ENCODE assay signal across 1 cellular context in the genomic region with DNA sequence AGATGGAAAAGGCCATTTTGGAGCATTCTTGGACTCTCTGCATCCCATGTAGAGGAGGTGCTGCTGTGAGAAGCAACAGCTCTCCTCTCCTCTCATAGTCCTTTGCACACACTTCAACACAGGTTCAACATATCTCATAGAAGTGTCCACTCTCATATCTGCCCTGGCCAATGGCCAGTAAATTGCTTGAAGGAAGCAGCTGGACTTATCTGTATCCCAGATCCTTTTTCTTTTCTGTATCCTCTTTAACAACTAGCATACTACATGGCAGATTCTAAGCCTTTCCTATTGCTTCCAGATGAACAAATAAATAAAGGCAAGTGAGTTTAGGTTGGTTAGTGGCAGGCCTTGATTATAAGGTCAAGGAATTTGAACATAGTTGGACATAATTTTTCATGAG.
TF ChIP-seq lines count a peak whose summit lies in the region.

No MANE protein-coding gene starts in this region.

TF ChIP-seq in A549, 52 proteins besides CTCF, POLR2A, EP300 and RAD21:
- TF ChIP-seq KDM5A (IDR thresholded peaks at IDR 0.05) (no peak), ZFP36 (IDR thresholded peaks at IDR 0.05; ENCODE audit: borderline replicate concordance, partially characterized antibody) (no peak), RARB (CRISPR knock-in tag; IDR thresholded peaks at IDR 0.05) (no peak), FOSB (CRISPR knock-in tag; IDR thresholded peaks at IDR 0.05) (no peak), HDAC2 (IDR thresholded peaks at IDR 0.05) (no peak), MYC (IDR thresholded peaks at IDR 0.05; ENCODE audit: borderline replicate concordance, low read length) (no peak), HOXB5 (CRISPR knock-in tag; IDR thresholded peaks at IDR 0.05) (no peak)
- TF ChIP-seq, protein P1, sequence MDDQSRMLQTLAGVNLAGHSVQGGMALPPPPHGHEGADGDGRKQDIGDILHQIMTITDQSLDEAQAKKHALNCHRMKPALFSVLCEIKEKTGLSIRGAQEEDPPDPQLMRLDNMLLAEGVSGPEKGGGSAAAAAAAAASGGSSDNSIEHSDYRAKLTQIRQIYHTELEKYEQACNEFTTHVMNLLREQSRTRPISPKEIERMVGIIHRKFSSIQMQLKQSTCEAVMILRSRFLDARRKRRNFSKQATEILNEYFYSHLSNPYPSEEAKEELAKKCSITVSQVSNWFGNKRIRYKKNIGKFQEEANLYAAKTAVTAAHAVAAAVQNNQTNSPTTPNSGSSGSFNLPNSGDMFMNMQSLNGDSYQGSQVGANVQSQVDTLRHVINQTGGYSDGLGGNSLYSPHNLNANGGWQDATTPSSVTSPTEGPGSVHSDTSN (IDR thresholded peaks at IDR 0.05) = no peak
- TF ChIP-seq, protein P2, sequence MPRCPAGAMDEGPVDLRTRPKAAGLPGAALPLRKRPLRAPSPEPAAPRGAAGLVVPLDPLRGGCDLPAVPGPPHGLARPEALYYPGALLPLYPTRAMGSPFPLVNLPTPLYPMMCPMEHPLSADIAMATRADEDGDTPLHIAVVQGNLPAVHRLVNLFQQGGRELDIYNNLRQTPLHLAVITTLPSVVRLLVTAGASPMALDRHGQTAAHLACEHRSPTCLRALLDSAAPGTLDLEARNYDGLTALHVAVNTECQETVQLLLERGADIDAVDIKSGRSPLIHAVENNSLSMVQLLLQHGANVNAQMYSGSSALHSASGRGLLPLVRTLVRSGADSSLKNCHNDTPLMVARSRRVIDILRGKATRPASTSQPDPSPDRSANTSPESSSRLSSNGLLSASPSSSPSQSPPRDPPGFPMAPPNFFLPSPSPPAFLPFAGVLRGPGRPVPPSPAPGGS (IDR thresholded peaks at IDR 0.05) = no peak
TF ChIP-seq in A549: peak in this region for 0.
